Comparison of ENCODE assay signal across 20 cellular contexts in genomic region chr10:1896153-1896552, GRCh38.
A peak's percentile ranks its signal among the peaks of the same experiment; 100 is the strongest.
DNase-seq lines count a peak whose midpoint lies in the region; ATAC-seq and TF ChIP-seq lines count a peak whose summit lies in the region.
"Had no signal": no experiment of that assay in that cellular context is flagged by ENCODE, and none has a peak within 500 bp of the region (broad histone marks: within the 10 kb centered on the region; RNA-seq: fewer than 3 reads in every experiment).

No MANE protein-coding gene starts in this region.

- no peak for TF ChIP-seq POLR2A in sigmoid colon (IDR thresholded peaks at IDR 0.05)

- TF ChIP-seq CTCF in sigmoid colon (IDR thresholded peaks at IDR 0.05), result no peak

- POLR2A ChIA-PET in activated CD4-positive, alpha-beta T cell treated with anti-CD3 and anti-CD28 coated beads, Interleukin-2, amount 10 ng/mL, durations not matched to agents 7 days and 5 days (lab: Charles Lee), result no interaction called here

- CTCF ChIA-PET in activated CD4-positive, alpha-beta T cell treated with anti-CD3 and anti-CD28 coated beads, Interleukin-2, amount 10 ng/mL, durations not matched to agents 7 days and 5 days (lab: Charles Lee), result no interaction called here

- H3K27ac ChIP-seq in right cardiac atrium (ENCODE audit: low read length), result no peak overlapping the region
- H3K27ac ChIP-seq in sigmoid colon, result no peak overlapping the region
- H3K27ac ChIP-seq: 22Rv1; BLaER1 treated with 17β-estradiol and CSF1 and Interleukin-3, amounts not matched to agents 10 nM and 100 nM had no signal

- no peak overlapping the region for H3K4me3 Mint-ChIP-seq in activated CD4-positive, alpha-beta T cell treated with anti-CD3 and anti-CD28 coated beads, Interleukin-2, amount 10 ng/mL, durations not matched to agents 24 days and 14 days
- H3K4me3 Mint-ChIP-seq in activated CD4-positive, alpha-beta T cell treated with anti-CD3 and anti-CD28 coated beads, Interleukin-2, amount 10 ng/mL, durations not matched to agents 7 days and 5 days, result no peak overlapping the region
- H3K4me3 Mint-ChIP-seq: CD14-positive monocyte; CD8-positive, alpha-beta memory T cell; HFFc6 had no signal

- 73% methylated on average over 5 of the region's 5 CpGs for WGBS in right cardiac atrium
- 66 to 74% methylated on average over 5 of the region's 5 CpGs for WGBS in sigmoid colon, 2 donors

- no peaks in the 10 kb centered on the region for H3K4me1 ChIP-seq in right cardiac atrium (ENCODE audit: control insufficient read depth, insufficient read depth, low read length)
- no peaks in the 10 kb centered on the region for H3K4me1 ChIP-seq in sigmoid colon
- H3K4me1 ChIP-seq: BE2C; BLaER1 treated with 17β-estradiol and CSF1 and Interleukin-3, amounts not matched to agents 10 nM and 100 nM; HAP-1 had no signal

- H3K9me3 ChIP-seq in right cardiac atrium (ENCODE audit: control insufficient read depth, low read length), result no peaks in the 10 kb centered on the region
- no peaks in the 10 kb centered on the region for H3K9me3 ChIP-seq in sigmoid colon
- H3K9me3 ChIP-seq: BE2C, HAP-1 had no signal

- no peaks in the 10 kb centered on the region for H3K36me3 ChIP-seq in sigmoid colon
- H3K36me3 ChIP-seq: BE2C; BLaER1 treated with 17β-estradiol and CSF1 and Interleukin-3, amounts not matched to agents 10 nM and 100 nM; HAP-1 had no signal

- H3K9me3 Mint-ChIP-seq in activated CD4-positive, alpha-beta T cell treated with anti-CD3 and anti-CD28 coated beads, Interleukin-2, amount 10 ng/mL, durations not matched to agents 24 days and 14 days, result no peaks in the 10 kb centered on the region
- no peaks in the 10 kb centered on the region for H3K9me3 Mint-ChIP-seq in activated CD4-positive, alpha-beta T cell treated with anti-CD3 and anti-CD28 coated beads, Interleukin-2, amount 10 ng/mL, durations not matched to agents 7 days and 5 days
- H3K9me3 Mint-ChIP-seq: CD4-positive, alpha-beta T cell had no signal

- no peak for TF ChIP-seq EP300 in sigmoid colon (IDR thresholded peaks at IDR 0.05)

- no peaks in the 10 kb centered on the region for H3K27me3 ChIP-seq in right cardiac atrium (ENCODE audit: control insufficient read depth, insufficient read depth)
- H3K27me3 ChIP-seq in sigmoid colon, result no peaks in the 10 kb centered on the region
- H3K27me3 ChIP-seq: BE2C; BLaER1 treated with 17β-estradiol and CSF1 and Interleukin-3, amounts not matched to agents 10 nM and 100 nM had no signal

- H3K4me3 ChIP-seq in right cardiac atrium (ENCODE audit: low read length) (no peak overlapping the region), sigmoid colon (no peak overlapping the region)
- H3K4me3 ChIP-seq: BLaER1 treated with 17β-estradiol and CSF1 and Interleukin-3, amounts not matched to agents 10 nM and 100 nM; HAP-1 had no signal

- peak; percentile 37 for DNase-seq in activated CD4-positive, alpha-beta T cell treated with anti-CD3 and anti-CD28 coated beads, Interleukin-2, amount 10 ng/mL, durations not matched to agents 24 days and 14 days
- no peak for DNase-seq in activated CD4-positive, alpha-beta T cell treated with anti-CD3 and anti-CD28 coated beads, Interleukin-2, amount 10 ng/mL, durations not matched to agents 7 days and 5 days
- DNase-seq in left ventricle myocardium superior (no peak), right cardiac atrium (no peak), sciatic nerve (ENCODE audit: low spot score) (no peak), sigmoid colon (no peak), posterior cingulate gyrus (no peak)
- DNase-seq: BE2C; CD4-positive, alpha-beta T cell; CD8-positive, alpha-beta memory T cell; DMS 273 treated with DMSO at 0.1 percent for 48 hours; DMS79; GF-D8; GOT3; HFFc6 had no signal

- ATAC-seq in left ventricle myocardium superior (peak; percentile 68), right cardiac atrium (no peak), SK-N-SH treated with all-trans-retinoic acid at 6 μM for 48 hours (no peak), sciatic nerve (peak; percentile 26)

- H3K27ac Mint-ChIP-seq in activated CD4-positive, alpha-beta T cell treated with anti-CD3 and anti-CD28 coated beads, Interleukin-2, amount 10 ng/mL, durations not matched to agents 24 days and 14 days, result no peak overlapping the region
- no peak overlapping the region for H3K27ac Mint-ChIP-seq in activated CD4-positive, alpha-beta T cell treated with anti-CD3 and anti-CD28 coated beads, Interleukin-2, amount 10 ng/mL, durations not matched to agents 7 days and 5 days
- H3K27ac Mint-ChIP-seq: CD14-positive monocyte; CD8-positive, alpha-beta memory T cell; HFFc6 had no signal

- H3K27me3 Mint-ChIP-seq in activated CD4-positive, alpha-beta T cell treated with anti-CD3 and anti-CD28 coated beads, Interleukin-2, amount 10 ng/mL, durations not matched to agents 24 days and 14 days, result peaks cover 8% of the 10 kb centered on the region
- no peaks in the 10 kb centered on the region for H3K27me3 Mint-ChIP-seq in activated CD4-positive, alpha-beta T cell treated with anti-CD3 and anti-CD28 coated beads, Interleukin-2, amount 10 ng/mL, durations not matched to agents 7 days and 5 days
- H3K27me3 Mint-ChIP-seq: CD4-positive, alpha-beta T cell had no signal

- intact Hi-C loops in activated CD4-positive, alpha-beta T cell treated with anti-CD3 and anti-CD28 coated beads, Interleukin-2, amount 10 ng/mL, durations not matched to agents 24 days and 14 days (cut with micrococcal nuclease), result no loop called here
- intact Hi-C loops in left ventricle myocardium superior (cut with micrococcal nuclease) (no loop called here), right cardiac atrium (cut with DNase I) (no loop called here), sciatic nerve (cut with DNase I) (no loop called here), sigmoid colon (cut with DNase I) (no loop called here), posterior cingulate gyrus (cut with DNase I) (no loop called here)

- H3K36me3 Mint-ChIP-seq in activated CD4-positive, alpha-beta T cell treated with anti-CD3 and anti-CD28 coated beads, Interleukin-2, amount 10 ng/mL, durations not matched to agents 24 days and 14 days (ENCODE audit: low read depth), result no peaks in the 10 kb centered on the region
- no peaks in the 10 kb centered on the region for H3K36me3 Mint-ChIP-seq in activated CD4-positive, alpha-beta T cell treated with anti-CD3 and anti-CD28 coated beads, Interleukin-2, amount 10 ng/mL, durations not matched to agents 7 days and 5 days (ENCODE audit: low read depth)
- H3K36me3 Mint-ChIP-seq: CD14-positive monocyte; CD8-positive, alpha-beta memory T cell had no signal

- peaks cover 5% of the 10 kb centered on the region for H3K4me1 Mint-ChIP-seq in activated CD4-positive, alpha-beta T cell treated with anti-CD3 and anti-CD28 coated beads, Interleukin-2, amount 10 ng/mL, durations not matched to agents 24 days and 14 days
- peaks cover 11% of the 10 kb centered on the region for H3K4me1 Mint-ChIP-seq in activated CD4-positive, alpha-beta T cell treated with anti-CD3 and anti-CD28 coated beads, Interleukin-2, amount 10 ng/mL, durations not matched to agents 7 days and 5 days
- H3K4me1 Mint-ChIP-seq: CD14-positive monocyte; CD8-positive, alpha-beta memory T cell had no signal

TF ChIP-seq in SK-N-SH treated with all-trans-retinoic acid at 6 μM for 48 hours, 23 proteins besides CTCF, POLR2A, EP300 and RAD21:
- peak; percentile 47; the same call in 1 of the 2 replicates for TF ChIP-seq TCF4 (CRISPR knock-in tag; IDR thresholded peaks at IDR 0.05; ENCODE audit: borderline replicate concordance)
- TF ChIP-seq TOX (CRISPR knock-in tag; IDR thresholded peaks at IDR 0.05; ENCODE audit: borderline replicate concordance), result no peak

Comparison
In these comparisons a context has a peak if more than half of its experiments do, and no peak if none do; other contexts are left out.
1. ATAC-seq: peak in left ventricle myocardium superior (single experiment) and sciatic nerve (single experiment); none in right cardiac atrium (0 of 2) and SK-N-SH treated with all-trans-retinoic acid at 6 μM for 48 hours (single experiment).